ENCODE assay signal across 18 cellular contexts in genomic region chr6:113489946-113490345, GRCh38.
"Had no signal": no experiment of that assay in that cellular context is flagged by ENCODE, and none has a peak within 500 bp of the region (broad histone marks: within the 10 kb centered on the region; RNA-seq: fewer than 3 reads in every experiment).

No MANE protein-coding gene starts in this region.

- DNase-seq: activated B cell treated with CpG ODN at 0.5 μM for 24 hours; activated CD4-positive, alpha-beta T cell treated with anti-CD3 and anti-CD28 coated beads, Interleukin-2, amount 10 ng/mL, durations not matched to agents 24 days and 14 days; activated CD8-positive, alpha-beta memory T cell treated with anti-CD3 and anti-CD28 coated beads, Interleukin-2, amount 50 U/mL, for 4 hours; activated CD8-positive, alpha-beta T cell treated with anti-CD3 and anti-CD28 coated beads, Interleukin-2, amount 10 ng/mL, durations not matched to agents 7 days and 5 days; activated gamma-delta T cell; activated naive CD8-positive, alpha-beta T cell treated with anti-CD3 and anti-CD28 coated beads for 36 hours; activated T-cell treated with anti-CD3 and anti-CD28 coated beads, Interleukin-2, amount 50 U/mL, for 72 hours; brain microvascular endothelial cell; cortex of kidney; effector memory CD4-positive, alpha-beta T cell; mammary epithelial cell; mucosa of descending colon; naive thymus-derived CD8-positive, alpha-beta T cell; right cardiac atrium; stimulated activated naive CD8-positive, alpha-beta T cell treated with anti-CD3 and anti-CD28 coated beads, Interleukin-15, amount 100 ng/mL, for 72 hours had no signal

- ATAC-seq: activated CD8-positive, alpha-beta T cell treated with anti-CD3 and anti-CD28 coated beads, Interleukin-2, amount 10 ng/mL, durations not matched to agents 7 days and 5 days; activated T-cell treated with anti-CD3 and anti-CD28 coated beads, Interleukin-2, amount 50 U/mL, for 72 hours; gastroesophageal sphincter; naive thymus-derived CD8-positive, alpha-beta T cell; right cardiac atrium; stimulated activated naive CD8-positive, alpha-beta T cell treated with anti-CD3 and anti-CD28 coated beads, Interleukin-15, amount 100 ng/mL, for 72 hours had no signal

- H3K27ac Mint-ChIP-seq: activated B cell treated with CpG ODN at 0.5 μM for 24 hours; activated CD4-positive, alpha-beta T cell treated with anti-CD3 and anti-CD28 coated beads, Interleukin-2, amount 10 ng/mL, durations not matched to agents 24 days and 14 days; activated CD8-positive, alpha-beta T cell treated with anti-CD3 and anti-CD28 coated beads, Interleukin-2, amount 10 ng/mL, durations not matched to agents 7 days and 5 days; activated naive CD8-positive, alpha-beta T cell treated with anti-CD3 and anti-CD28 coated beads for 36 hours; activated T-cell treated with anti-CD3 and anti-CD28 coated beads, Interleukin-2, amount 50 U/mL, for 72 hours; naive thymus-derived CD8-positive, alpha-beta T cell; stimulated activated naive CD8-positive, alpha-beta T cell treated with anti-CD3 and anti-CD28 coated beads, Interleukin-15, amount 100 ng/mL, for 72 hours; type B pancreatic cell had no signal

- H3K36me3 Mint-ChIP-seq: activated naive CD8-positive, alpha-beta T cell treated with anti-CD3 and anti-CD28 coated beads for 36 hours; naive thymus-derived CD8-positive, alpha-beta T cell; type B pancreatic cell had no signal

- H3K4me3 Mint-ChIP-seq: activated B cell treated with CpG ODN at 0.5 μM for 24 hours; activated CD4-positive, alpha-beta T cell treated with anti-CD3 and anti-CD28 coated beads, Interleukin-2, amount 10 ng/mL, durations not matched to agents 24 days and 14 days; activated CD8-positive, alpha-beta T cell treated with anti-CD3 and anti-CD28 coated beads, Interleukin-2, amount 10 ng/mL, durations not matched to agents 7 days and 5 days; activated naive CD8-positive, alpha-beta T cell treated with anti-CD3 and anti-CD28 coated beads for 36 hours; activated T-cell treated with anti-CD3 and anti-CD28 coated beads, Interleukin-2, amount 50 U/mL, for 72 hours; central memory CD8-positive, alpha-beta T cell; naive thymus-derived CD8-positive, alpha-beta T cell; stimulated activated naive CD8-positive, alpha-beta T cell treated with anti-CD3 and anti-CD28 coated beads, Interleukin-15, amount 100 ng/mL, for 72 hours; type B pancreatic cell had no signal

- H3K9me3 Mint-ChIP-seq: activated B cell treated with CpG ODN at 0.5 μM for 24 hours; activated CD4-positive, alpha-beta T cell treated with anti-CD3 and anti-CD28 coated beads, Interleukin-2, amount 10 ng/mL, durations not matched to agents 24 days and 14 days; activated naive CD8-positive, alpha-beta T cell treated with anti-CD3 and anti-CD28 coated beads for 36 hours; activated T-cell treated with anti-CD3 and anti-CD28 coated beads, Interleukin-2, amount 50 U/mL, for 72 hours; central memory CD8-positive, alpha-beta T cell; naive thymus-derived CD8-positive, alpha-beta T cell; stimulated activated naive CD8-positive, alpha-beta T cell treated with anti-CD3 and anti-CD28 coated beads, Interleukin-15, amount 100 ng/mL, for 72 hours; type B pancreatic cell had no signal

- H3K4me1 Mint-ChIP-seq: activated B cell treated with CpG ODN at 0.5 μM for 24 hours; activated CD4-positive, alpha-beta T cell treated with anti-CD3 and anti-CD28 coated beads, Interleukin-2, amount 10 ng/mL, durations not matched to agents 24 days and 14 days; activated naive CD8-positive, alpha-beta T cell treated with anti-CD3 and anti-CD28 coated beads for 36 hours; central memory CD8-positive, alpha-beta T cell; naive thymus-derived CD8-positive, alpha-beta T cell; stimulated activated naive CD8-positive, alpha-beta T cell treated with anti-CD3 and anti-CD28 coated beads, Interleukin-15, amount 100 ng/mL, for 72 hours had no signal

- H3K27me3 Mint-ChIP-seq: activated B cell treated with CpG ODN at 0.5 μM for 24 hours; activated CD4-positive, alpha-beta T cell treated with anti-CD3 and anti-CD28 coated beads, Interleukin-2, amount 10 ng/mL, durations not matched to agents 24 days and 14 days; central memory CD8-positive, alpha-beta T cell; stimulated activated naive CD8-positive, alpha-beta T cell treated with anti-CD3 and anti-CD28 coated beads, Interleukin-15, amount 100 ng/mL, for 72 hours; type B pancreatic cell had no signal
